ENCODE assay signal across 9 cellular contexts in the genomic region with DNA sequence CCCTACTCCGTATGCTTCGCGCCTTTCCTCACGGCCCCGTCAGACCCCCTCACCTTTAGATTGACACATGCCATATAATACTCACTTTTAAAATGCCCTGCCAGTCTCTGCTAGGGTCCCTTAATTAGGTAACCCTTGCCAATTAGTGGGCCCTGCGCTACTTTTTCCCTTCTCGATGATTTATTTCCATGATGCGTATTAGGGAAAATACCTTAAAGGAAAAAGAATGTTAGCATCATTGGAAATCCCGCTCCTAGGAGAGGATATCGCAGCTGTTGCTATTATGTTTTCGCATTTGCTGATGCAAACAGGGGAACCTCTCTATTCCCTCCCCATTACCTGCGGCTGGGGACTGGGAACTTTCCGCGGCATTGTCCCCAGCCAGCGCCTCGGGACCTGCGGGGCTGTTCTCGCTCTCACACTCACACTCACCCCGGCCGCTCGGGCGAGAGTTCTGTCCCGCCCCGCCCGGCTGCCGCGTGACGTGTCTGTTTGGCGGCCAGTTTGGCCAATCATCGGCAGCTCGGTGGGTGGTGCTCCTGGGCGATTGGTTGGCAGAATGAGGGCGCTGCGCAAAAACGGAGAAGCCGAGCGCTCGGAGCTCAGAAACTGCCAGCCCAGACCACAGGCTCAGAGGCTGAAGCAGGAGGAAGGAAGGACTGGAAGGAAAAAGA. TPM values are rescaled to one million over a fixed set of nuclear protein-coding genes. Genes with fewer than 3 reads are reported as not detected.
A peak's percentile ranks its signal among the peaks of the same experiment; 100 is the strongest.
DNase-seq lines count a peak whose midpoint lies in the region; ATAC-seq and TF ChIP-seq lines count a peak whose summit lies in the region.
"Had no signal": no experiment of that assay in that cellular context is flagged by ENCODE, and none has a peak within 500 bp of the region (broad histone marks: within the 10 kb centered on the region; RNA-seq: fewer than 3 reads in every experiment).

PCDH10 (plus strand) TSS at position 605 of the 674 bp plus-strand sequence. CDS start 847 bp downstream, outside the sequence.

- peaks cover 11 to 22% (median 19%) of the 10 kb centered on the region in 3 donors for H3K4me1 Mint-ChIP-seq in T-cell

- peaks cover 27 to 64% of the 10 kb centered on the region in 2 donors for H3K4me1 ChIP-seq in left lung

- ATAC-seq in GM19452 (IDR thresholded peaks at IDR 0.05; ENCODE audit: unreplicated experiment) (peak; percentile 62), T-cell (replicated peaks in 1 of 4) (peak in 1 of 4 experiments; percentile 61), left lung (peak; percentile 97)

- H3K9me3 Mint-ChIP-seq in T-cell, result peaks cover 0 to 4% (median 0%) of the 10 kb centered on the region in 3 donors

- H3K36me3 Mint-ChIP-seq in T-cell, result no peaks in the 10 kb centered on the region

- POLR2A ChIA-PET in BJ (lab: Charles Lee), result interaction anchor here (0.9 kb wide), 1 partner anchor 1655 kb away, joined by 3 read pairs; no protein-coding TSS in a partner anchor
- POLR2A ChIA-PET in T-cell (lab: Charles Lee), result no interaction called here

- DNase-seq in BJ (ENCODE audit: low read depth) (peak; percentile 69), T-cell (no peak), ecto neural progenitor cell (ENCODE audit: low spot score) (peak; percentile 97), left lung (peak; percentile 82 to 87)
- peak; percentile 2 for DNase-seq in stimulated activated CD4-positive, alpha-beta T cell treated with anti-CD3 and anti-CD28 coated beads, Interleukin-2, amount 100 ng/mL, for 4 hours (ENCODE audit: low read depth)
- DNase-seq in NK-92 treated with Interleukin-12 subunit alpha and Interleukin-12 subunit beta, amount 100 ng/mL, for 24 hours (lab: John Stamatoyannopoulos, UW), result no peak

- H3K27ac ChIP-seq in left lung, result no peak within 1 kb of the TSS

- no peak within 1 kb of the TSS for H3K27ac Mint-ChIP-seq in T-cell

- H3K4me3 Mint-ChIP-seq in T-cell, result peak within 1 kb of the TSS; percentile 21 to 77 (median 49)

- H3K4me3 ChIP-seq in BJ (ENCODE audit: low read depth, low read length) (peak within 1 kb of the TSS; percentile 58), left lung (peak within 1 kb of the TSS; percentile 16 to 35)

- intact Hi-C loops in left lung (cut with DNase I), result no loop called here

- TF ChIP-seq EP300 in Ishikawa (IDR thresholded peaks at IDR 0.05; ENCODE audit: borderline replicate concordance), result no peak

- H3K36me3 ChIP-seq in BJ (ENCODE audit: control insufficient read depth, insufficient read depth, low read length) (no peaks in the 10 kb centered on the region), left lung (no peaks in the 10 kb centered on the region)

- H3K9me3 ChIP-seq in left lung, result no peaks in the 10 kb centered on the region

- TF ChIP-seq CTCF in BJ (IDR thresholded peaks at IDR 0.05; ENCODE audit: insufficient read depth, low read depth, low read length) (no peak), left lung (IDR thresholded peaks at IDR 0.05) (no peak)

- H3K27me3 ChIP-seq in BJ (ENCODE audit: control insufficient read depth, insufficient read depth, low read length) (peaks cover 3% of the 10 kb centered on the region), left lung (peaks cover 80 to 100% of the 10 kb centered on the region in 2 donors)

- CTCF ChIA-PET in BJ (lab: Yijun Ruan, JAX) (interaction anchor here (0.8 to 1.7 kb wide), 3 partner anchors 26 to 1787 kb away, joined by 3 to 7 read pairs (median 4); no protein-coding TSS in a partner anchor), T-cell (lab: Charles Lee) (no interaction called here)

- no peak for TF ChIP-seq RAD21 in Ishikawa (IDR thresholded peaks at IDR 0.05; ENCODE audit: low read depth)

- H3K27me3 Mint-ChIP-seq in T-cell, result peaks cover 65 to 68% of the 10 kb centered on the region in 2 donors

TF ChIP-seq in Ishikawa, 13 proteins besides CTCF, POLR2A, EP300 and RAD21:
- TF ChIP-seq CREB1 (IDR thresholded peaks at IDR 0.05; ENCODE audit: low read depth), result peak; percentile 74
- 0 out of 2 replicates have a peak, but pooled peaks have one; percentile 8 for TF ChIP-seq TEAD4 (IDR thresholded peaks at IDR 0.05)
- TF ChIP-seq MAX (IDR thresholded peaks at IDR 0.05), result peak; percentile 59
- TF ChIP-seq, protein P1, sequence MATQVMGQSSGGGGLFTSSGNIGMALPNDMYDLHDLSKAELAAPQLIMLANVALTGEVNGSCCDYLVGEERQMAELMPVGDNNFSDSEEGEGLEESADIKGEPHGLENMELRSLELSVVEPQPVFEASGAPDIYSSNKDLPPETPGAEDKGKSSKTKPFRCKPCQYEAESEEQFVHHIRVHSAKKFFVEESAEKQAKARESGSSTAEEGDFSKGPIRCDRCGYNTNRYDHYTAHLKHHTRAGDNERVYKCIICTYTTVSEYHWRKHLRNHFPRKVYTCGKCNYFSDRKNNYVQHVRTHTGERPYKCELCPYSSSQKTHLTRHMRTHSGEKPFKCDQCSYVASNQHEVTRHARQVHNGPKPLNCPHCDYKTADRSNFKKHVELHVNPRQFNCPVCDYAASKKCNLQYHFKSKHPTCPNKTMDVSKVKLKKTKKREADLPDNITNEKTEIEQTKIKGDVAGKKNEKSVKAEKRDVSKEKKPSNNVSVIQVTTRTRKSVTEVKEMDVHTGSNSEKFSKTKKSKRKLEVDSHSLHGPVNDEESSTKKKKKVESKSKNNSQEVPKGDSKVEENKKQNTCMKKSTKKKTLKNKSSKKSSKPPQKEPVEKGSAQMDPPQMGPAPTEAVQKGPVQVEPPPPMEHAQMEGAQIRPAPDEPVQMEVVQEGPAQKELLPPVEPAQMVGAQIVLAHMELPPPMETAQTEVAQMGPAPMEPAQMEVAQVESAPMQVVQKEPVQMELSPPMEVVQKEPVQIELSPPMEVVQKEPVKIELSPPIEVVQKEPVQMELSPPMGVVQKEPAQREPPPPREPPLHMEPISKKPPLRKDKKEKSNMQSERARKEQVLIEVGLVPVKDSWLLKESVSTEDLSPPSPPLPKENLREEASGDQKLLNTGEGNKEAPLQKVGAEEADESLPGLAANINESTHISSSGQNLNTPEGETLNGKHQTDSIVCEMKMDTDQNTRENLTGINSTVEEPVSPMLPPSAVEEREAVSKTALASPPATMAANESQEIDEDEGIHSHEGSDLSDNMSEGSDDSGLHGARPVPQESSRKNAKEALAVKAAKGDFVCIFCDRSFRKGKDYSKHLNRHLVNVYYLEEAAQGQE (IDR thresholded peaks at IDR 0.05; ENCODE audit: low read depth), result no peak
- no peak for TF ChIP-seq USF1 (IDR thresholded peaks at IDR 0.05)
- TF ChIP-seq TAF1 (IDR thresholded peaks at IDR 0.05; ENCODE audit: low read depth), result peak; percentile 87
- no peak for TF ChIP-seq CEBPB (IDR thresholded peaks at IDR 0.05)

RNA-seq across cellular contexts. Expression of gene PCDH10, which starts in this region (rescaled TPM):
- 21.8 and 31.1 TPM in 2 replicates for polyA plus RNA-seq in BJ (2011; rRNA removed)
- 34.9 and 39.5 TPM in 2 replicates for polyA minus RNA-seq in BJ (2011; rRNA and poly(A)+ RNA removed)
- not detected for total RNA-seq in T-cell
- under 1 TPM; 0.58 to 0.92 TPM for total RNA-seq in left lung
- total RNA-seq: HT1080 had no signal

Comparison
In these comparisons a context has a peak if more than half of its experiments do, and no peak if none do; other contexts are left out.
1. Peak in DNase-seq, ATAC-seq and H3K4me3 ChIP-seq in left lung; RNA of the gene not detected or under 1 TPM.
2. DNase-seq: peak in BJ (single experiment), ecto neural progenitor cell (single experiment) and stimulated activated CD4-positive, alpha-beta T cell treated with anti-CD3 and anti-CD28 coated beads, Interleukin-2, amount 100 ng/mL, for 4 hours (single experiment); none in T-cell (0 of 34) and NK-92 treated with Interleukin-12 subunit alpha and Interleukin-12 subunit beta, amount 100 ng/mL, for 24 hours (single experiment).